In the genomic region with DNA sequence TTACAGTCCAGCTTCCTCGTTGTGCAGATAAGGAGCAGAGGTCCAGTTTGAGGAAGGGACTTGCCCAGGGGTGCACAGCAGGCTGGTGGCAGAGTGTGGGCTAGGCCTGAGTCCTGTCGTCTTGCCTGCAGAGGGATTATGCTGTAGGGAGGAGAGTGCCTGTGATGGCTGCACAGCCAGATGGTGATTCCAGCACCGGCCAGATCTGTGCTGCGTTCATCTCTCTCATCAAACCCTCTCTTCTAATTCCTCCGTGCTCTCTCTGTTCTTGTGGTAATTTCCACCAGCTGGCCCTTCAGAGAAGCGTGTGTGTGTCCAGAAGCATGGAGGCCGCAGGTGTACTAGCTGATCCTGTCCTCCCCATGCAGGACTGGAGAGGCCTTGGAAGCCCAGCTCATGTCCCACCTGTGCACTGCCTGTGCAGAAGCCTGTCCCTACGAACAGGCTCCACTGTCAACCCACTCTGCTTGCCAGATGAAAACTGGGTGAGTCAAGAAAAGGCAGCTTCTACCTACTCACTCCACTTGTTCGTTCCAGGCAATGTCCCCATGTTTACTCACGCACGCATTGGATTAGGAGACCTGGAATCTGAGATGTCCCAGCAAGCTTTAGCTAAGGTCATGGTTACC, we compare ENCODE assay signal across 25 cellular contexts.
"Had no signal": no experiment of that assay in that cellular context is flagged by ENCODE, and none has a peak within 500 bp of the region (broad histone marks: within the 10 kb centered on the region; RNA-seq: fewer than 3 reads in every experiment).

No MANE protein-coding gene starts in this region.

- H3K27ac Mint-ChIP-seq: dendritic cell treated with granulocyte-macrophage colony-stimulating factor and Interleukin-4, amounts not matched to agents 40 ng/mL and 50 ng/mL, for 4 days; endodermal cell; mesothelial cell of epicardium; naive B cell; nephron; stimulated activated naive B cell treated with anti-CD40 and anti-IgM and Interleukin-4, amounts not matched to agents 10 μg/mL and 1 μg/mL and 100 μg/mL, for 72 hours had no signal

- DNase-seq: effector CD8-positive, alpha-beta T cell; endodermal cell; foreskin keratinocyte; heart right ventricle; hippocampal formation; left cardiac atrium; left lung; mesenchymal stem cell; mucosa of descending colon; naive B cell; nucleus accumbens; right lobe of liver; small intestine; stimulated activated CD4-positive, alpha-beta T cell treated with anti-CD3 and anti-CD28 coated beads, Interleukin-15, amount 100 ng/mL, for 24 hours; stimulated activated CD4-positive, alpha-beta T cell treated with anti-CD3 and anti-CD28 coated beads, Interleukin-2, amount 100 ng/mL, for 48 hours; stimulated activated naive B cell treated with anti-CD40 and anti-IgM and Interleukin-4, amounts not matched to agents 10 μg/mL and 1 μg/mL and 100 μg/mL, for 72 hours; stomach; testis; tibial artery; upper lobe of left lung had no signal

- ATAC-seq: foreskin keratinocyte; gastroesophageal sphincter; heart right ventricle; left cardiac atrium; left lung; mucosa of descending colon; right lobe of liver; stimulated activated naive B cell treated with anti-CD40 and anti-IgM and Interleukin-4, amounts not matched to agents 10 μg/mL and 1 μg/mL and 100 μg/mL, for 72 hours had no signal

- H3K9me3 Mint-ChIP-seq: dendritic cell treated with granulocyte-macrophage colony-stimulating factor and Interleukin-4, amounts not matched to agents 40 ng/mL and 50 ng/mL, for 4 days; mesothelial cell of epicardium; nephron; stimulated activated naive B cell treated with anti-CD40 and anti-IgM and Interleukin-4, amounts not matched to agents 10 μg/mL and 1 μg/mL and 100 μg/mL, for 72 hours had no signal

- H3K4me3 Mint-ChIP-seq: dendritic cell treated with granulocyte-macrophage colony-stimulating factor and Interleukin-4, amounts not matched to agents 40 ng/mL and 50 ng/mL, for 4 days; endodermal cell; mesothelial cell of epicardium; naive B cell; nephron; neural progenitor cell; stimulated activated naive B cell treated with anti-CD40 and anti-IgM and Interleukin-4, amounts not matched to agents 10 μg/mL and 1 μg/mL and 100 μg/mL, for 72 hours had no signal

- H3K4me1 Mint-ChIP-seq: mesothelial cell of epicardium; naive B cell; nephron; stimulated activated naive B cell treated with anti-CD40 and anti-IgM and Interleukin-4, amounts not matched to agents 10 μg/mL and 1 μg/mL and 100 μg/mL, for 72 hours had no signal

- H3K36me3 Mint-ChIP-seq: mesothelial cell of epicardium; naive B cell; neural progenitor cell; stimulated activated naive B cell treated with anti-CD40 and anti-IgM and Interleukin-4, amounts not matched to agents 10 μg/mL and 1 μg/mL and 100 μg/mL, for 72 hours had no signal

- H3K27me3 Mint-ChIP-seq: dendritic cell treated with granulocyte-macrophage colony-stimulating factor and Interleukin-4, amounts not matched to agents 40 ng/mL and 50 ng/mL, for 4 days; stimulated activated naive B cell treated with anti-CD40 and anti-IgM and Interleukin-4, amounts not matched to agents 10 μg/mL and 1 μg/mL and 100 μg/mL, for 72 hours had no signal
